Comparison of ENCODE assay signal across 8 cellular contexts in genomic region chr3:28347374-28348285, GRCh38. TPM values are rescaled to one million over a fixed set of nuclear protein-coding genes. Genes with fewer than 3 reads are reported as not detected.
DNase-seq lines count a peak whose midpoint lies in the region; ATAC-seq and TF ChIP-seq lines count a peak whose summit lies in the region.

No MANE protein-coding gene starts in this region.

- ATAC-seq in stimulated activated naive B cell treated with anti-CD40 and anti-IgM and Interleukin-4, amounts not matched to agents 10 μg/mL and 1 μg/mL and 100 μg/mL, for 72 hours (replicated peaks): no peak
- ATAC-seq in HG02970 (IDR thresholded peaks at IDR 0.05; ENCODE audit: low FRiP score, unreplicated experiment): no peak
- no peak for ATAC-seq in activated CD4-positive, CD25-positive, alpha-beta regulatory T cell treated with anti-CD3 and anti-CD28 coated beads, Interleukin-2, amount 50 U/mL, for 24 hours

- peaks cover 2 to 24% (median 13%) of the 10 kb centered on the region in 7 donors for H3K9me3 Mint-ChIP-seq in CD14-positive monocyte
- H3K9me3 Mint-ChIP-seq in stimulated activated naive B cell treated with anti-CD40 and anti-IgM and Interleukin-4, amounts not matched to agents 10 μg/mL and 1 μg/mL and 100 μg/mL, for 72 hours: no peaks in the 10 kb centered on the region

- no peak for DNase-seq in CD14-positive monocyte (ENCODE audit: low spot score)
- peak; percentile 33 for DNase-seq in KBM-7
- peak; percentile 84 for DNase-seq in amniotic epithelial cell (ENCODE audit: low read depth)
- DNase-seq in iPS-NIHi7 (ENCODE audit: extremely low spot score): peak; percentile 5
- DNase-seq in stimulated activated naive B cell treated with anti-CD40 and anti-IgM and Interleukin-4, amounts not matched to agents 10 μg/mL and 1 μg/mL and 100 μg/mL, for 72 hours: no peak
- no peak for DNase-seq in middle frontal gyrus (ENCODE audit: extremely low spot score, low spot score)

- peak overlapping the region; percentile 98 to 100 (median 100) for H3K27ac Mint-ChIP-seq in CD14-positive monocyte
- H3K27ac Mint-ChIP-seq in stimulated activated naive B cell treated with anti-CD40 and anti-IgM and Interleukin-4, amounts not matched to agents 10 μg/mL and 1 μg/mL and 100 μg/mL, for 72 hours: peak overlapping the region; percentile 99

- H3K36me3 Mint-ChIP-seq in CD14-positive monocyte: peaks cover 20 to 24% of the 10 kb centered on the region in 2 donors
- H3K36me3 Mint-ChIP-seq in stimulated activated naive B cell treated with anti-CD40 and anti-IgM and Interleukin-4, amounts not matched to agents 10 μg/mL and 1 μg/mL and 100 μg/mL, for 72 hours: peaks cover 12 to 14% of the 10 kb centered on the region in 2 donors

- intact Hi-C loops in CD14-positive monocyte (cut with micrococcal nuclease): loop anchor here in 1 of 2 donors (2.0 to 5.0 kb wide), 3 partner anchors 15 to 865 kb away; partner anchors contain the start of gene SLC4A7

- peak overlapping the region; percentile 89 to 94 for H3K4me3 Mint-ChIP-seq in CD14-positive monocyte
- peak overlapping the region; percentile 97 to 98 for H3K4me3 Mint-ChIP-seq in stimulated activated naive B cell treated with anti-CD40 and anti-IgM and Interleukin-4, amounts not matched to agents 10 μg/mL and 1 μg/mL and 100 μg/mL, for 72 hours

- H3K4me1 Mint-ChIP-seq in CD14-positive monocyte: peaks cover 44% of the 10 kb centered on the region
- peaks cover 10 to 28% of the 10 kb centered on the region in 2 donors for H3K4me1 Mint-ChIP-seq in stimulated activated naive B cell treated with anti-CD40 and anti-IgM and Interleukin-4, amounts not matched to agents 10 μg/mL and 1 μg/mL and 100 μg/mL, for 72 hours

- no peak for TF ChIP-seq CTCF in CD14-positive monocyte (IDR thresholded peaks at IDR 0.05)

- in situ Hi-C loops in KBM-7 (cut with MboI; ENCODE audit: low pct_unique_long_range_greater_than_20kb, low sequenced_read_pairs): no loop called here

- H3K27me3 Mint-ChIP-seq in CD14-positive monocyte (ENCODE audit: low read depth in 3 of 3): peaks cover 0 to 2% (median 1%) of the 10 kb centered on the region in 3 donors
- H3K27me3 Mint-ChIP-seq in stimulated activated naive B cell treated with anti-CD40 and anti-IgM and Interleukin-4, amounts not matched to agents 10 μg/mL and 1 μg/mL and 100 μg/mL, for 72 hours: no peaks in the 10 kb centered on the region

RNA-seq across cellular contexts. Expression of gene ZCWPW2, which starts 0.9 kb away (rescaled TPM):
- under 1 TPM; 0.35 to 0.41 TPM for polyA plus RNA-seq in CD14-positive monocyte

RNA-seq across cellular contexts. Expression of gene AZI2, which starts 1.0 kb away (rescaled TPM):
- polyA plus RNA-seq in CD14-positive monocyte: 100 to 1,000 TPM in 1 of 2 donors, 10 to 100 TPM in 1; 99.3 to 134 TPM

Comparison
In these comparisons a context has a peak if more than half of its experiments do, and no peak if none do; other contexts are left out.
1. DNase-seq: peak in KBM-7 (single experiment), amniotic epithelial cell (single experiment) and iPS-NIHi7 (single experiment); none in CD14-positive monocyte (single experiment), stimulated activated naive B cell treated with anti-CD40 and anti-IgM and Interleukin-4, amounts not matched to agents 10 μg/mL and 1 μg/mL and 100 μg/mL, for 72 hours (single experiment) and middle frontal gyrus (single experiment).